In genomic region chr5:1656271-1656975, GRCh38 we compare ENCODE assay signal across 21 cellular contexts.
"Had no signal": no experiment of that assay in that cellular context is flagged by ENCODE, and none has a peak within 500 bp of the region (broad histone marks: within the 10 kb centered on the region; RNA-seq: fewer than 3 reads in every experiment).

No MANE protein-coding gene starts in this region.

- H3K4me1 ChIP-seq: pancreas, psoas muscle had no signal

- DNase-seq: activated B cell treated with CpG ODN at 0.5 μM for 24 hours; activated CD4-positive, alpha-beta T cell treated with anti-CD3 and anti-CD28 coated beads for 4 hours; activated CD4-positive, alpha-beta T cell treated with anti-CD3 and anti-CD28 coated beads, Interleukin-2, amount 50 U/mL, for 48 hours; activated naive CD4-positive, alpha-beta T cell; activated naive CD8-positive, alpha-beta T cell treated with anti-CD3 and anti-CD28 coated beads, Interleukin-2, amount 10 ng/mL, durations not matched to agents 7 days and 5 days; activated T-cell treated with anti-CD3 and anti-CD28 coated beads, Interleukin-2, amount 50 U/mL, for 24 hours; amniotic stem cell; mammary epithelial cell; midbrain; natural killer cell; pancreas; stimulated activated CD4-positive, alpha-beta T cell treated with anti-CD3 and anti-CD28 coated beads, Interleukin-4, amount 100 ng/mL, for 24 hours; stimulated activated naive CD4-positive, alpha-beta T cell treated with Interleukin-2 at 50 U/mL for 16 hours had no signal

- FAIRE-seq: endometrium, keratinocyte, pancreas had no signal

- H3K4me3 ChIP-seq: breast epithelium, coronary artery, pancreas, psoas muscle, right atrium auricular region, thoracic aorta, upper lobe of left lung had no signal

- H3K27ac ChIP-seq: breast epithelium, coronary artery, pancreas, psoas muscle, right atrium auricular region, thoracic aorta, upper lobe of left lung had no signal

- H3K9me3 ChIP-seq: breast epithelium, pancreas, psoas muscle, right atrium auricular region, thoracic aorta, upper lobe of left lung had no signal

- H3K36me3 ChIP-seq: breast epithelium, pancreas, right atrium auricular region, thoracic aorta, upper lobe of left lung had no signal
